7 cellular contexts compared by ENCODE assay signal in the genomic region with DNA sequence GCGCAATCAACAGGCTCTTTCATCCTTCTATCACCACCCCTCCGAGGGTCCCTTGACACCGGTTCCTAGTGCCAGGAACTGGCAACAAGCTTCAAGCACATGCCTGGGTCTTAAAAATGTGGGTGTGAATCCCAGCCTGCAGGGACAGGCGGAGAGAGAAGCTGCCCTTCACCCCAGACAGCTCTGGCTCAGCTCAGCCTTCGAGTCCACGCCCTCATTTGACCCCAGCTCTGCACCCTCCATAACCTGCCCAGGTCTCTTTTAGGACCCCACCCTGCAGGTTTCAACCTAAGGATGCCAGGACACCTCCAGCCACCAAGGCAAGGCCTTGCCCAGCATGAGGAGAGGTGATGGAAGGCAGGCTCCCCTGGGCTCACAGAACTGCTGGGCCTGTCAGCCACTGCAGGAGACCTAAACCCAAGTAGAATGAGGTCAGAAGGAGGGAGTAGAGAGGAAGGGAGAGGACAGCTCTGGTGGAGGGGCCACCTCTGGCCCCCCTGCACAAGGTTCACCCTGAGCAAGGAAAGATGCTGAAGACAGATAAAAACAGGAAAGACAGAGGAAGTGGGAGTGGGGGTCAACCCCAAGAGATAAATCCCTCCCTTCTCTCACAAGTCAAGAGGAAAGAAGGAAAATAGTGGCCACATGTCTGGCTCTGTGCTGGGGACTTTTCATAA. TPM values are rescaled to one million over a fixed set of nuclear protein-coding genes. Genes with fewer than 3 reads are reported as not detected.
A peak's percentile ranks its signal among the peaks of the same experiment; 100 is the strongest.
DNase-seq lines count a peak whose midpoint lies in the region; ATAC-seq, FAIRE-seq and TF ChIP-seq lines count a peak whose summit lies in the region.

No MANE protein-coding gene starts in this region.

- TF ChIP-seq CTCF in kidney (IDR thresholded peaks at IDR 0.05; ENCODE audit: borderline replicate concordance, extremely low read depth, insufficient read depth) = no peak

- H3K4me1 ChIP-seq in kidney (ENCODE audit: control insufficient read depth in 1 of 2, insufficient read depth in 1 of 2, low read depth in 1 of 2, low read length in 2 of 2) = peaks cover 20 to 36% of the 10 kb centered on the region in 2 donors

- no peaks in the 10 kb centered on the region for H3K9me3 Mint-ChIP-seq in activated T-helper 17 cell treated with anti-CD3 and anti-CD28 coated beads, Interleukin-2, amount 50 U/mL, for 72 hours
- peaks cover 0 to 5% of the 10 kb centered on the region in 2 donors for H3K9me3 Mint-ChIP-seq in stimulated activated naive CD8-positive, alpha-beta T cell treated with anti-CD3 and anti-CD28 coated beads, Interleukin-15, amount 100 ng/mL, for 72 hours

- no peak overlapping the region for H3K9ac ChIP-seq in kidney (ENCODE audit: low read length in 2 of 2)

- no peaks in the 10 kb centered on the region for H3K27me3 Mint-ChIP-seq in activated T-helper 17 cell treated with anti-CD3 and anti-CD28 coated beads, Interleukin-2, amount 50 U/mL, for 72 hours
- H3K27me3 Mint-ChIP-seq in stimulated activated naive CD8-positive, alpha-beta T cell treated with anti-CD3 and anti-CD28 coated beads, Interleukin-15, amount 100 ng/mL, for 72 hours = peaks cover 6% of the 10 kb centered on the region

- H3K27ac Mint-ChIP-seq in activated T-helper 17 cell treated with anti-CD3 and anti-CD28 coated beads, Interleukin-2, amount 50 U/mL, for 72 hours = peak overlapping the region; percentile 89
- peak overlapping the region; percentile 32 to 51 for H3K27ac Mint-ChIP-seq in stimulated activated naive CD8-positive, alpha-beta T cell treated with anti-CD3 and anti-CD28 coated beads, Interleukin-15, amount 100 ng/mL, for 72 hours

- FAIRE-seq in kidney (lab: Jason Lieb, UNC) = no peak

- H3K36me3 ChIP-seq in MG63 (peaks cover 48% of the 10 kb centered on the region), kidney (ENCODE audit: control insufficient read depth in 1 of 2, insufficient read depth in 2 of 2, low read length in 2 of 2) (no peaks in the 10 kb centered on the region)

- peaks cover 6% of the 10 kb centered on the region for H3K36me3 Mint-ChIP-seq in activated T-helper 17 cell treated with anti-CD3 and anti-CD28 coated beads, Interleukin-2, amount 50 U/mL, for 72 hours (ENCODE audit: low read depth)

- intact Hi-C loops in kidney (cut with DNase I) (no loop called here), left colon (cut with DNase I, micrococcal nuclease) (no loop called here)

- no peaks in the 10 kb centered on the region for H3K27me3 ChIP-seq in MG63

- DNase-seq in MG63 = no peak
- peak; percentile 64 for DNase-seq in kidney
- no peak for DNase-seq in stimulated activated naive CD8-positive, alpha-beta T cell treated with anti-CD3 and anti-CD28 coated beads, Interleukin-15, amount 100 ng/mL, for 72 hours
- no peak for DNase-seq in AML-193 (lab: John Stamatoyannopoulos, UW)
- DNase-seq in left colon = no peak

- peak overlapping the region; percentile 77 for H3K4me3 Mint-ChIP-seq in activated T-helper 17 cell treated with anti-CD3 and anti-CD28 coated beads, Interleukin-2, amount 50 U/mL, for 72 hours
- peak overlapping the region in 1 of 2 donors; percentile 18 for H3K4me3 Mint-ChIP-seq in stimulated activated naive CD8-positive, alpha-beta T cell treated with anti-CD3 and anti-CD28 coated beads, Interleukin-15, amount 100 ng/mL, for 72 hours

- H3K9me3 ChIP-seq in MG63 = peaks cover 2% of the 10 kb centered on the region; the same call in 1 of the 2 replicates
- no peaks in the 10 kb centered on the region for H3K9me3 ChIP-seq in kidney (ENCODE audit: control insufficient read depth in 1 of 2, low read length in 2 of 2)

- H3K27ac ChIP-seq in kidney (ENCODE audit: low read depth in 2 of 2, low read length in 2 of 2) = peak overlapping the region in 1 of 2 donors; percentile 12

- peak overlapping the region; percentile 20; the same call in 1 of the 2 replicates for H3K4me3 ChIP-seq in MG63
- no peak overlapping the region for H3K4me3 ChIP-seq in kidney (ENCODE audit: low read length in 2 of 2)

- peaks cover 40% of the 10 kb centered on the region for H3K4me1 Mint-ChIP-seq in activated T-helper 17 cell treated with anti-CD3 and anti-CD28 coated beads, Interleukin-2, amount 50 U/mL, for 72 hours
- H3K4me1 Mint-ChIP-seq in stimulated activated naive CD8-positive, alpha-beta T cell treated with anti-CD3 and anti-CD28 coated beads, Interleukin-15, amount 100 ng/mL, for 72 hours = peaks cover 53% of the 10 kb centered on the region

- ATAC-seq in activated T-helper 17 cell treated with anti-CD3 and anti-CD28 coated beads, Interleukin-2, amount 50 U/mL, for 72 hours (replicated peaks) = no peak
- no peak for ATAC-seq in stimulated activated naive CD8-positive, alpha-beta T cell treated with anti-CD3 and anti-CD28 coated beads, Interleukin-15, amount 100 ng/mL, for 72 hours
- no peak for ATAC-seq in HG02973 (IDR thresholded peaks at IDR 0.05; ENCODE audit: unreplicated experiment)
- no peak for ATAC-seq in left colon

RNA-seq across cellular contexts. Expression of gene LOXL1, which starts 2.6 kb away (rescaled TPM):
- 206 and 224 TPM in 2 replicates for total RNA-seq in MG63 (2014; rRNA removed; shearing (Covaris generic); ENCODE audit: low replicate concordance)
- total RNA-seq in activated T-helper 17 cell treated with anti-CD3 and anti-CD28 coated beads, Interleukin-2, amount 50 U/mL, for 72 hours = 1 to 10 TPM; 3.4 TPM
- 33.2 TPM for total RNA-seq in kidney
- polyA plus RNA-seq in kidney (ENCODE audit: insufficient read depth, low read depth, low replicate concordance) = 35.1 TPM
- total RNA-seq in left colon = 1 to 10 TPM; 2.0 to 2.5 TPM

RNA-seq across cellular contexts. Expression of gene TBC1D21, which starts 50.3 kb away (rescaled TPM):
- total RNA-seq in MG63 (2014; rRNA removed; shearing (Covaris generic); ENCODE audit: low replicate concordance) = not detected in 2 replicates
- not detected for total RNA-seq in activated T-helper 17 cell treated with anti-CD3 and anti-CD28 coated beads, Interleukin-2, amount 50 U/mL, for 72 hours
- total RNA-seq in kidney = not detected
- not detected for polyA plus RNA-seq in kidney (ENCODE audit: insufficient read depth, low read depth, low replicate concordance)
- not detected for total RNA-seq in left colon
